ENCODE assay signal across 21 cellular contexts in genomic region chr7:47374538-47374937, GRCh38.
DNase-seq lines count a peak whose midpoint lies in the region; ATAC-seq and TF ChIP-seq lines count a peak whose summit lies in the region.
"Had no signal": no experiment of that assay in that cellular context is flagged by ENCODE, and none has a peak within 500 bp of the region (broad histone marks: within the 10 kb centered on the region; RNA-seq: fewer than 3 reads in every experiment).

No MANE protein-coding gene starts in this region.

- no peak for TF ChIP-seq EP300 in SK-N-SH (IDR thresholded peaks at IDR 0.05; ENCODE audit: borderline replicate concordance in 1 of 2, low read depth in 1 of 2, low read length in 1 of 2)

- H3K4me1 ChIP-seq in SK-N-SH (ENCODE audit: control insufficient read depth in 1 of 2, insufficient read depth in 2 of 2, low read depth in 1 of 2, low read length in 1 of 2), result peaks cover 10 to 30% of the 10 kb centered on the region in 2 experiments
- H3K4me1 ChIP-seq in Panc1 (ENCODE audit: control insufficient read depth, insufficient read depth, low read length), result peaks cover 94% of the 10 kb centered on the region
- peaks cover 21% of the 10 kb centered on the region for H3K4me1 ChIP-seq in parathyroid adenoma
- H3K4me1 ChIP-seq in thyroid gland, result peaks cover 56 to 84% of the 10 kb centered on the region in 2 donors

- POLR2A ChIA-PET in SK-N-SH (lab: Yijun Ruan, JAX), result no interaction called here
- POLR2A ChIA-PET in Panc1 (lab: Charles Lee), result no interaction called here

- in situ Hi-C loops in Panc1 (cut with HindIII; ENCODE audit: low pct_unique_long_range_greater_than_20kb, low sequenced_read_pairs), result no loop called here

- no peaks in the 10 kb centered on the region for H3K9me2 ChIP-seq in SK-N-SH

- H2AFZ ChIP-seq in SK-N-SH (ENCODE audit: low read depth), result no peak overlapping the region
- H2AFZ ChIP-seq in parathyroid adenoma, result no peak overlapping the region
- H2AFZ ChIP-seq: GM23248 had no signal

- H3K9ac ChIP-seq in SK-N-SH (no peak overlapping the region), parathyroid adenoma (no peak overlapping the region)
- H3K9ac ChIP-seq: GM23248 had no signal

- intact Hi-C loops in Panc1 (cut with micrococcal nuclease; ENCODE audit: unreplicated experiment) (no loop called here), thyroid gland (cut with DNase I) (no loop called here)

- H3K4me3 ChIP-seq in SK-N-SH (ENCODE audit: low read depth in 2 of 2, low read length in 1 of 2) (no peak overlapping the region), Panc1 (ENCODE audit: low read depth in 2 of 2, low read length in 2 of 2) (no peak overlapping the region), parathyroid adenoma (ENCODE audit: low read depth, low read length) (no peak overlapping the region), thyroid gland (replicated peaks in 1 of 3) (no peak overlapping the region)
- H3K4me3 ChIP-seq: GM23248 had no signal

- no peaks in the 10 kb centered on the region for H3K79me2 ChIP-seq in SK-N-SH (ENCODE audit: insufficient read depth)
- H3K79me2 ChIP-seq in parathyroid adenoma, result peaks cover 8% of the 10 kb centered on the region

- no TSS peak for BruUV-seq in Panc1 (replicated peaks; lab: Mats Ljungman, UMichigan)

- WGBS in SK-N-SH (ENCODE audit: low lambda C conversion rate), result 100% methylated on average over 3 of the region's 3 CpGs
- 93 to 97% methylated on average over 3 of the region's 3 CpGs for WGBS in thyroid gland, 2 donors

- CTCF ChIA-PET in SK-N-SH (lab: Yijun Ruan, JAX) (interaction anchor here (1.2 to 6.1 kb wide), 3 partner anchors 8 to 108 kb away, joined by 4 to 35 read pairs (median 5); no protein-coding TSS in a partner anchor), Panc1 (lab: Charles Lee) (no interaction called here)

- TF ChIP-seq CTCF in SK-N-SH (IDR thresholded peaks at IDR 0.05) (no peak), Panc1 (IDR thresholded peaks at IDR 0.05) (no peak), parathyroid adenoma (IDR thresholded peaks at IDR 0.05) (no peak), thyroid gland (IDR thresholded peaks at IDR 0.05) (no peak)

- DNase-seq in SK-N-SH (no peak), Panc1 (ENCODE audit: low read depth, low spot score) (no peak), thyroid gland (no peak), inferior parietal cortex (ENCODE audit: extremely low spot score) (no peak), hypothalamus (lab: John Stamatoyannopoulos, UW) (no peak)
- DNase-seq in stimulated activated naive CD4-positive, alpha-beta T cell treated with Interleukin-2 at 50 U/mL for 16 hours (lab: John Stamatoyannopoulos, UW), result no peak
- DNase-seq: Calu3; CD8-positive, alpha-beta memory T cell; H9; KBM-7; MM.1S; NCI-H1105; NCI-H2227 treated with DMSO at 0.1 percent for 48 hours; NCI-H524; NCI-H82; PC-3; SIG-M5 had no signal

- H3K4me2 ChIP-seq in SK-N-SH (no peak overlapping the region), parathyroid adenoma (ENCODE audit: low read length) (no peak overlapping the region)

- H3K36me3 ChIP-seq in SK-N-SH (replicated peaks in 1 of 2; ENCODE audit: control insufficient read depth in 1 of 2, insufficient read depth in 2 of 2, low read length in 1 of 2) (peaks cover 0 to 44% of the 10 kb centered on the region in 2 experiments), Panc1 (ENCODE audit: control insufficient read depth, insufficient read depth, low read length) (peaks cover 19% of the 10 kb centered on the region), parathyroid adenoma (ENCODE audit: control insufficient read depth, insufficient read depth, low read length) (no peaks in the 10 kb centered on the region), thyroid gland (no peaks in the 10 kb centered on the region)

- H3K9me3 ChIP-seq in SK-N-SH, result no peaks in the 10 kb centered on the region
- no peaks in the 10 kb centered on the region for H3K9me3 ChIP-seq in Panc1 (ENCODE audit: control insufficient read depth, insufficient read depth, low read depth, low read length)
- no peaks in the 10 kb centered on the region for H3K9me3 ChIP-seq in parathyroid adenoma (ENCODE audit: control insufficient read depth, low read length)
- no peaks in the 10 kb centered on the region for H3K9me3 ChIP-seq in thyroid gland

- ATAC-seq in SK-N-SH treated with all-trans-retinoic acid at 6 μM for 48 hours, result no peak
- no peak for ATAC-seq in Panc1
- ATAC-seq: PC-3 had no signal

- peaks cover 53% of the 10 kb centered on the region for H4K20me1 ChIP-seq in SK-N-SH (ENCODE audit: insufficient read depth)

- no peaks in the 10 kb centered on the region for H3F3A ChIP-seq in SK-N-SH (replicated peaks; ENCODE audit: insufficient read depth)

- no peak for TF ChIP-seq POLR2A in thyroid gland (IDR thresholded peaks at IDR 0.05)

- H3K27me3 ChIP-seq in SK-N-SH (ENCODE audit: insufficient read depth) (no peaks in the 10 kb centered on the region), Panc1 (ENCODE audit: control insufficient read depth, insufficient read depth, low read length) (no peaks in the 10 kb centered on the region), parathyroid adenoma (ENCODE audit: control insufficient read depth, insufficient read depth, low read length) (no peaks in the 10 kb centered on the region), thyroid gland (no peaks in the 10 kb centered on the region)

- H3K27ac ChIP-seq in SK-N-SH (ENCODE audit: low read depth in 2 of 2, low read length in 1 of 2) (peak overlapping the region in 1 of 2 experiments; percentile 50; a peak in 2 of 4 replicates), Panc1 (ENCODE audit: low read length) (peak overlapping the region; percentile 26; the same call in 1 of the 2 replicates), parathyroid adenoma (peak overlapping the region; percentile 16), thyroid gland (peak overlapping the region; percentile 58 to 75 (median 74))
- H3K27ac ChIP-seq: C4-2B had no signal

- TF ChIP-seq RAD21 in SK-N-SH (IDR thresholded peaks at IDR 0.05; ENCODE audit: low read length), result no peak

TF ChIP-seq in SK-N-SH treated with all-trans-retinoic acid at 6 μM for 48 hours, 23 proteins besides CTCF, POLR2A, EP300 and RAD21:
- TF ChIP-seq, protein P1, sequence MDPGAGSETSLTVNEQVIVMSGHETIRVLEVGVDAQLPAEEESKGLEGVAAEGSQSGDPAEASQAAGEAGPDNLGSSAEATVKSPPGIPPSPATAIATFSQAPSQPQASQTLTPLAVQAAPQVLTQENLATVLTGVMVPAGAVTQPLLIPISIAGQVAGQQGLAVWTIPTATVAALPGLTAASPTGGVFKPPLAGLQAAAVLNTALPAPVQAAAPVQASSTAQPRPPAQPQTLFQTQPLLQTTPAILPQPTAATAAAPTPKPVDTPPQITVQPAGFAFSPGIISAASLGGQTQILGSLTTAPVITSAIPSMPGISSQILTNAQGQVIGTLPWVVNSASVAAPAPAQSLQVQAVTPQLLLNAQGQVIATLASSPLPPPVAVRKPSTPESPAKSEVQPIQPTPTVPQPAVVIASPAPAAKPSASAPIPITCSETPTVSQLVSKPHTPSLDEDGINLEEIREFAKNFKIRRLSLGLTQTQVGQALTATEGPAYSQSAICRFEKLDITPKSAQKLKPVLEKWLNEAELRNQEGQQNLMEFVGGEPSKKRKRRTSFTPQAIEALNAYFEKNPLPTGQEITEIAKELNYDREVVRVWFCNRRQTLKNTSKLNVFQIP (CRISPR knock-in tag; IDR thresholded peaks at IDR 0.05; ENCODE audit: borderline replicate concordance, low read depth), result no peak
- no peak for TF ChIP-seq PPARA (CRISPR knock-in tag; IDR thresholded peaks at IDR 0.05; ENCODE audit: borderline replicate concordance)
- peak; percentile 97 for TF ChIP-seq ZNF70 (CRISPR knock-in tag; IDR thresholded peaks at IDR 0.05)
TF ChIP-seq in SK-N-SH treated with all-trans-retinoic acid at 6 μM for 48 hours: peak in this region for 1.

TF ChIP-seq in SK-N-SH, 30 proteins besides CTCF, POLR2A, EP300 and RAD21:
- no peak for TF ChIP-seq RCOR1 (IDR thresholded peaks at IDR 0.05; ENCODE audit: low read length)
- TF ChIP-seq SMC3 (IDR thresholded peaks at IDR 0.05; ENCODE audit: low read depth, low read length), result no peak
